ENCODE assay signal across 8 cellular contexts in genomic region chr5:66864240-66864884, GRCh38.
A peak's percentile ranks its signal among the peaks of the same experiment; 100 is the strongest.
DNase-seq lines count a peak whose midpoint lies in the region; ATAC-seq, FAIRE-seq and TF ChIP-seq lines count a peak whose summit lies in the region.

No MANE protein-coding gene starts in this region.

- H4K20me1 ChIP-seq in OCI-LY7 (ENCODE audit: insufficient read depth, low read length) (no peaks in the 10 kb centered on the region), endothelial cell of umbilical vein (replicated peaks; ENCODE audit: control insufficient read depth, extremely low read depth, insufficient read depth, low read length) (peaks cover 4% of the 10 kb centered on the region)

- H3K4me2 ChIP-seq in OCI-LY7 (ENCODE audit: low read length) (no peak overlapping the region), endothelial cell of umbilical vein (ENCODE audit: insufficient read depth, low read length) (no peak overlapping the region)

- peak; percentile 39 for TF ChIP-seq POLR2A in endothelial cell of umbilical vein (IDR thresholded peaks at IDR 0.05; ENCODE audit: low read depth, low read length)

- CTCF ChIA-PET in OCI-LY7 (lab: Charles Lee; ENCODE audit: unreplicated experiment) = no interaction called here
- CTCF ChIA-PET in endothelial cell of umbilical vein (lab: Charles Lee) = interaction anchor here (1.0 to 7.2 kb wide), 14 partner anchors 10 to 558 kb away, joined by 3 to 123 read pairs (median 5); no protein-coding TSS in a partner anchor

- H3K27ac ChIP-seq in OCI-LY7 (ENCODE audit: low read depth, low read length, poor library complexity, severe bottlenecking) (no peak overlapping the region), endothelial cell of umbilical vein (ENCODE audit: insufficient read depth, low read depth, low read length) (peak overlapping the region; percentile 19)

- no peaks in the 10 kb centered on the region for H3K9me2 ChIP-seq in OCI-LY7 (ENCODE audit: insufficient read depth, low read length)

- TF ChIP-seq CTCF in OCI-LY7 (conservative IDR thresholded peaks at IDR 0.05; ENCODE audit: low read length) (peak; percentile 34; the same call in 1 of the 2 replicates), endothelial cell of umbilical vein (IDR thresholded peaks at IDR 0.05; ENCODE audit: extremely low read depth in 1 of 2, insufficient read depth in 1 of 2, low read depth in 1 of 2, low read length in 2 of 2) (peak; percentile 42 to 67)

- POLR2A ChIA-PET in OCI-LY7 (lab: Charles Lee) = no interaction called here
- POLR2A ChIA-PET in endothelial cell of umbilical vein (lab: Charles Lee) = interaction anchor here (0.7 to 2.6 kb wide), 4 partner anchors 12 to 1476 kb away, joined by 3 to 10 read pairs (median 6); no protein-coding TSS in a partner anchor

- no peak overlapping the region for H3K9ac ChIP-seq in endothelial cell of umbilical vein (replicated peaks; ENCODE audit: extremely low read depth, insufficient read depth, low read length)

- H3K9me3 ChIP-seq in OCI-LY7 (ENCODE audit: low read length) = no peaks in the 10 kb centered on the region
- no peaks in the 10 kb centered on the region for H3K9me3 ChIP-seq in endothelial cell of umbilical vein (replicated peaks; ENCODE audit: control insufficient read depth, insufficient read depth, low read length)

- DNase-seq in activated effector memory CD4-positive, alpha-beta T cell treated with anti-CD3 and anti-CD28 coated beads, Interleukin-2, amount 50 U/mL, for 16 hours = peak; percentile 65
- DNase-seq in activated effector memory CD4-positive, alpha-beta T cell treated with Interleukin-2 at 50 U/mL for 16 hours = no peak
- peak; percentile 3 for DNase-seq in OCI-LY7 (ENCODE audit: low spot score)
- peak; percentile 86 for DNase-seq in endothelial cell of umbilical vein (ENCODE audit: low read depth, low spot score)
- DNase-seq in renal cortical epithelial cell (ENCODE audit: low read depth) = peak; percentile 18
- no peak for DNase-seq in hepatic stellate cell (ENCODE audit: low spot score)

- peak; percentile 83 for FAIRE-seq in endothelial cell of umbilical vein (lab: Jason Lieb, UNC)

- no TSS peak for BruUV-seq in OCI-LY7 (replicated peaks; lab: Mats Ljungman, UMichigan)
- BruUV-seq in endothelial cell of umbilical vein (replicated peaks; lab: Mats Ljungman, UMichigan) = TSS peak; percentile 51

- H3K36me3 ChIP-seq in OCI-LY7 (ENCODE audit: insufficient read depth, low read length) = no peaks in the 10 kb centered on the region
- no peaks in the 10 kb centered on the region for H3K36me3 ChIP-seq in endothelial cell of umbilical vein (ENCODE audit: control insufficient read depth in 2 of 2, extremely low read depth in 1 of 2, insufficient read depth in 2 of 2, low read length in 2 of 2)

- no peak overlapping the region for H3K4me3 ChIP-seq in OCI-LY7 (ENCODE audit: low read depth, low read length, poor library complexity, severe bottlenecking)
- no peak overlapping the region for H3K4me3 ChIP-seq in endothelial cell of umbilical vein (replicated peaks in 1 of 3; ENCODE audit: insufficient read depth in 1 of 3, low read depth in 1 of 3, low read length in 3 of 3)

- intact Hi-C loops in OCI-LY7 (cut with micrococcal nuclease; ENCODE audit: unreplicated experiment) = no loop called here
- intact Hi-C loops in endothelial cell of umbilical vein (cut with micrococcal nuclease) = loop anchor here (1.0 kb wide), 4 partner anchors 36 to 557 kb away; no protein-coding TSS in a partner anchor

- H3K4me1 ChIP-seq in OCI-LY7 (ENCODE audit: insufficient read depth, low read length, poor library complexity, severe bottlenecking) (no peaks in the 10 kb centered on the region), endothelial cell of umbilical vein (ENCODE audit: control insufficient read depth, extremely low read depth, insufficient read depth, low read length) (peaks cover 43% of the 10 kb centered on the region)

- H3K9me1 ChIP-seq in endothelial cell of umbilical vein (replicated peaks; ENCODE audit: control insufficient read depth, extremely low read depth, insufficient read depth, low read length) = no peaks in the 10 kb centered on the region

- H2AFZ ChIP-seq in OCI-LY7 (ENCODE audit: low read length) = no peak overlapping the region
- H2AFZ ChIP-seq in endothelial cell of umbilical vein (ENCODE audit: low read depth, low read length) = no peak overlapping the region

- H3K27me3 ChIP-seq in endothelial cell of umbilical vein (ENCODE audit: control insufficient read depth in 2 of 2, insufficient read depth in 2 of 2, low read length in 2 of 2) = no peaks in the 10 kb centered on the region

- ATAC-seq in GM21786 (IDR thresholded peaks at IDR 0.05; ENCODE audit: unreplicated experiment) (no peak), HG03439 (IDR thresholded peaks at IDR 0.05; ENCODE audit: unreplicated experiment) (no peak)

- H3K79me2 ChIP-seq in OCI-LY7 (ENCODE audit: insufficient read depth, low read depth, low read length) = no peaks in the 10 kb centered on the region
- peaks cover 14% of the 10 kb centered on the region for H3K79me2 ChIP-seq in endothelial cell of umbilical vein (ENCODE audit: control insufficient read depth, insufficient read depth, low read length)

- dilution Hi-C loops in endothelial cell of umbilical vein (cut with MboI; ENCODE audit: extremely low pct_ligation_motif_present, low sequenced_read_pairs) = no loop called here

TF ChIP-seq in endothelial cell of umbilical vein, 7 proteins besides CTCF, POLR2A, EP300 and RAD21:
- TF ChIP-seq MYC (IDR thresholded peaks at IDR 0.05; ENCODE audit: low read depth, low read length) (no peak), EZH2 (IDR thresholded peaks at IDR 0.05; ENCODE audit: borderline replicate concordance, low read depth, low read length, severe bottlenecking) (no peak), FOS (IDR thresholded peaks at IDR 0.05; ENCODE audit: borderline replicate concordance, insufficient read depth, low read length) (peak; percentile 5), MAX (IDR thresholded peaks at IDR 0.05; ENCODE audit: insufficient read depth, insufficient read length) (no peak), POLR2AphosphoS5 (IDR thresholded peaks at IDR 0.05; ENCODE audit: insufficient read depth, low read depth, low read length) (no peak), GATA2 (IDR thresholded peaks at IDR 0.05; ENCODE audit: insufficient read depth, insufficient read length, low read depth, low read length) (no peak), JUN (IDR thresholded peaks at IDR 0.05; ENCODE audit: borderline replicate concordance, insufficient read depth, insufficient read length, low read depth) (peak; percentile 62)
TF ChIP-seq in endothelial cell of umbilical vein: peak in this region for 2.

Comparison
In these comparisons a context has a peak if more than half of its experiments do, and no peak if none do; other contexts are left out.
1. DNase-seq: peak in activated effector memory CD4-positive, alpha-beta T cell treated with anti-CD3 and anti-CD28 coated beads, Interleukin-2, amount 50 U/mL, for 16 hours (single experiment), OCI-LY7 (single experiment), endothelial cell of umbilical vein (single experiment) and renal cortical epithelial cell (single experiment); none in activated effector memory CD4-positive, alpha-beta T cell treated with Interleukin-2 at 50 U/mL for 16 hours (single experiment) and hepatic stellate cell (single experiment).